Comparison of ENCODE assay signal across 1 cellular context in the genomic region with DNA sequence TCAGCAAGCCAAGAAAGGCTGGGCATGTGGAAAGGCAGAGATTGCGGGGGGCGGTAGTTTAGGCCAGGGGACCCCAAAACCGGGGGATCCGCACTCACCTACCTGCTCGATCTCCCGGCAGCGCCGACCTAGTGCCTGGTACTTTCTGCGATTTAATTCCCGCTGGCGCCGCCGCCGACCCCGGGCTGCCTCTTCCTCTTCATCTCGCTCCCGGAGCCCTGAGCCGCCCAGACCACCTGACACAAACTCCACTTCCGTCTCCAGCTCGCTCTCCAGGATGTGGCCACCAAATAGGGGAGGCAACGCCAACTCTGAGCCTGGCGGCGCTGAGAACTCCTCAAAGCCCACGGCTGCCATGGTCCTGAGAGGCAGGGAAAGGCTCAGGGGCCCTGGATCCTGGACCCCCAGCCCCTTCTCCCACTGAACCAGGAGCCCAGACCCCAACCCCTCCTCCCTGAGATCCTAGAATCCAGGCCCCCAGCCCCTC.
TF ChIP-seq lines count a peak whose summit lies in the region.

No MANE protein-coding gene starts in this region.

TF ChIP-seq in GM23338, 12 proteins besides CTCF, POLR2A, EP300 and RAD21:
- TF ChIP-seq, protein P1, sequence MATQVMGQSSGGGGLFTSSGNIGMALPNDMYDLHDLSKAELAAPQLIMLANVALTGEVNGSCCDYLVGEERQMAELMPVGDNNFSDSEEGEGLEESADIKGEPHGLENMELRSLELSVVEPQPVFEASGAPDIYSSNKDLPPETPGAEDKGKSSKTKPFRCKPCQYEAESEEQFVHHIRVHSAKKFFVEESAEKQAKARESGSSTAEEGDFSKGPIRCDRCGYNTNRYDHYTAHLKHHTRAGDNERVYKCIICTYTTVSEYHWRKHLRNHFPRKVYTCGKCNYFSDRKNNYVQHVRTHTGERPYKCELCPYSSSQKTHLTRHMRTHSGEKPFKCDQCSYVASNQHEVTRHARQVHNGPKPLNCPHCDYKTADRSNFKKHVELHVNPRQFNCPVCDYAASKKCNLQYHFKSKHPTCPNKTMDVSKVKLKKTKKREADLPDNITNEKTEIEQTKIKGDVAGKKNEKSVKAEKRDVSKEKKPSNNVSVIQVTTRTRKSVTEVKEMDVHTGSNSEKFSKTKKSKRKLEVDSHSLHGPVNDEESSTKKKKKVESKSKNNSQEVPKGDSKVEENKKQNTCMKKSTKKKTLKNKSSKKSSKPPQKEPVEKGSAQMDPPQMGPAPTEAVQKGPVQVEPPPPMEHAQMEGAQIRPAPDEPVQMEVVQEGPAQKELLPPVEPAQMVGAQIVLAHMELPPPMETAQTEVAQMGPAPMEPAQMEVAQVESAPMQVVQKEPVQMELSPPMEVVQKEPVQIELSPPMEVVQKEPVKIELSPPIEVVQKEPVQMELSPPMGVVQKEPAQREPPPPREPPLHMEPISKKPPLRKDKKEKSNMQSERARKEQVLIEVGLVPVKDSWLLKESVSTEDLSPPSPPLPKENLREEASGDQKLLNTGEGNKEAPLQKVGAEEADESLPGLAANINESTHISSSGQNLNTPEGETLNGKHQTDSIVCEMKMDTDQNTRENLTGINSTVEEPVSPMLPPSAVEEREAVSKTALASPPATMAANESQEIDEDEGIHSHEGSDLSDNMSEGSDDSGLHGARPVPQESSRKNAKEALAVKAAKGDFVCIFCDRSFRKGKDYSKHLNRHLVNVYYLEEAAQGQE (IDR thresholded peaks at IDR 0.05; ENCODE audit: unreplicated experiment): no peak
- no peak for TF ChIP-seq STAT1 (IDR thresholded peaks at IDR 0.05; ENCODE audit: unreplicated experiment)
- TF ChIP-seq EZH2phosphoT487 (IDR thresholded peaks at IDR 0.05; ENCODE audit: unreplicated experiment): no peak
- no peak; the same call in 1 of the 2 replicates for TF ChIP-seq POLR2AphosphoS5 (IDR thresholded peaks at IDR 0.05; ENCODE audit: low read depth)
- no peak for TF ChIP-seq ZNF114 (CRISPR knock-in tag; IDR thresholded peaks at IDR 0.05)
- TF ChIP-seq, protein P2, sequence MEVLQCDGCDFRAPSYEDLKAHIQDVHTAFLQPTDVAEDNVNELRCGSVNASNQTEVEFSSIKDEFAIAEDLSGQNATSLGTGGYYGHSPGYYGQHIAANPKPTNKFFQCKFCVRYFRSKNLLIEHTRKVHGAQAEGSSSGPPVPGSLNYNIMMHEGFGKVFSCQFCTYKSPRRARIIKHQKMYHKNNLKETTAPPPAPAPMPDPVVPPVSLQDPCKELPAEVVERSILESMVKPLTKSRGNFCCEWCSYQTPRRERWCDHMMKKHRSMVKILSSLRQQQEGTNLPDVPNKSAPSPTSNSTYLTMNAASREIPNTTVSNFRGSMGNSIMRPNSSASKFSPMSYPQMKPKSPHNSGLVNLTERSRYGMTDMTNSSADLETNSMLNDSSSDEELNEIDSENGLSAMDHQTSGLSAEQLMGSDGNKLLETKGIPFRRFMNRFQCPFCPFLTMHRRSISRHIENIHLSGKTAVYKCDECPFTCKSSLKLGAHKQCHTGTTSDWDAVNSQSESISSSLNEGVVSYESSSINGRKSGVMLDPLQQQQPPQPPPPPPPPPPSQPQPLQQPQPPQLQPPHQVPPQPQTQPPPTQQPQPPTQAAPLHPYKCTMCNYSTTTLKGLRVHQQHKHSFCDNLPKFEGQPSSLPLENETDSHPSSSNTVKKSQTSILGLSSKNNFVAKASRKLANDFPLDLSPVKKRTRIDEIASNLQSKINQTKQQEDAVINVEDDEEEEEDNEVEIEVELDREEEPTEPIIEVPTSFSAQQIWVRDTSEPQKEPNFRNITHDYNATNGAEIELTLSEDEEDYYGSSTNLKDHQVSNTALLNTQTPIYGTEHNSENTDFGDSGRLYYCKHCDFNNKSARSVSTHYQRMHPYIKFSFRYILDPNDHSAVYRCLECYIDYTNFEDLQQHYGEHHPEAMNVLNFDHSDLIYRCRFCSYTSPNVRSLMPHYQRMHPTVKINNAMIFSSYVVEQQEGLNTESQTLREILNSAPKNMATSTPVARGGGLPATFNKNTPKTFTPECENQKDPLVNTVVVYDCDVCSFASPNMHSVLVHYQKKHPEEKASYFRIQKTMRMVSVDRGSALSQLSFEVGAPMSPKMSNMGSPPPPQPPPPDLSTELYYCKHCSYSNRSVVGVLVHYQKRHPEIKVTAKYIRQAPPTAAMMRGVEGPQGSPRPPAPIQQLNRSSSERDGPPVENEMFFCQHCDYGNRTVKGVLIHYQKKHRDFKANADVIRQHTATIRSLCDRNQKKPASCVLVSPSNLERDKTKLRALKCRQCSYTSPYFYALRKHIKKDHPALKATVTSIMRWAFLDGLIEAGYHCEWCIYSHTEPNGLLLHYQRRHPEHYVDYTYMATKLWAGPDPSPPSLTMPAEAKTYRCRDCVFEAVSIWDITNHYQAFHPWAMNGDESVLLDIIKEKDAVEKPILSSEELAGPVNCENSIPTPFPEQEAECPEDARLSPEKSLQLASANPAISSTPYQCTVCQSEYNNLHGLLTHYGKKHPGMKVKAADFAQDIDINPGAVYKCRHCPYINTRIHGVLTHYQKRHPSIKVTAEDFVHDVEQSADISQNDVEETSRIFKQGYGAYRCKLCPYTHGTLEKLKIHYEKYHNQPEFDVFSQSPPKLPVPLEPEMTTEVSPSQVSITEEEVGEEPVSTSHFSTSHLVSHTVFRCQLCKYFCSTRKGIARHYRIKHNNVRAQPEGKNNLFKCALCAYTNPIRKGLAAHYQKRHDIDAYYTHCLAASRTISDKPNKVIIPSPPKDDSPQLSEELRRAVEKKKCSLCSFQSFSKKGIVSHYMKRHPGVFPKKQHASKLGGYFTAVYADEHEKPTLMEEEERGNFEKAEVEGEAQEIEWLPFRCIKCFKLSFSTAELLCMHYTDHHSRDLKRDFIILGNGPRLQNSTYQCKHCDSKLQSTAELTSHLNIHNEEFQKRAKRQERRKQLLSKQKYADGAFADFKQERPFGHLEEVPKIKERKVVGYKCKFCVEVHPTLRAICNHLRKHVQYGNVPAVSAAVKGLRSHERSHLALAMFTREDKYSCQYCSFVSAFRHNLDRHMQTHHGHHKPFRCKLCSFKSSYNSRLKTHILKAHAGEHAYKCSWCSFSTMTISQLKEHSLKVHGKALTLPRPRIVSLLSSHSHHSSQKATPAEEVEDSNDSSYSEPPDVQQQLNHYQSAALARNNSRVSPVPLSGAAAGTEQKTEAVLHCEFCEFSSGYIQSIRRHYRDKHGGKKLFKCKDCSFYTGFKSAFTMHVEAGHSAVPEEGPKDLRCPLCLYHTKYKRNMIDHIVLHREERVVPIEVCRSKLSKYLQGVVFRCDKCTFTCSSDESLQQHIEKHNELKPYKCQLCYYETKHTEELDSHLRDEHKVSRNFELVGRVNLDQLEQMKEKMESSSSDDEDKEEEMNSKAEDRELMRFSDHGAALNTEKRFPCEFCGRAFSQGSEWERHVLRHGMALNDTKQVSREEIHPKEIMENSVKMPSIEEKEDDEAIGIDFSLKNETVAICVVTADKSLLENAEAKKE (CRISPR knock-in tag; IDR thresholded peaks at IDR 0.05): no peak
- TF ChIP-seq CREB1 (CRISPR knock-in tag; IDR thresholded peaks at IDR 0.05; ENCODE audit: low read depth): no peak
- no peak for TF ChIP-seq JUNB (IDR thresholded peaks at IDR 0.05; ENCODE audit: unreplicated experiment)
- TF ChIP-seq NANOG (IDR thresholded peaks at IDR 0.05; ENCODE audit: borderline replicate concordance): no peak
- no peak for TF ChIP-seq ZNF331 (CRISPR knock-in tag; IDR thresholded peaks at IDR 0.05; ENCODE audit: low read depth)
- TF ChIP-seq EZH2 (IDR thresholded peaks at IDR 0.05; ENCODE audit: low read depth, unreplicated experiment): no peak
- TF ChIP-seq, protein P3, sequence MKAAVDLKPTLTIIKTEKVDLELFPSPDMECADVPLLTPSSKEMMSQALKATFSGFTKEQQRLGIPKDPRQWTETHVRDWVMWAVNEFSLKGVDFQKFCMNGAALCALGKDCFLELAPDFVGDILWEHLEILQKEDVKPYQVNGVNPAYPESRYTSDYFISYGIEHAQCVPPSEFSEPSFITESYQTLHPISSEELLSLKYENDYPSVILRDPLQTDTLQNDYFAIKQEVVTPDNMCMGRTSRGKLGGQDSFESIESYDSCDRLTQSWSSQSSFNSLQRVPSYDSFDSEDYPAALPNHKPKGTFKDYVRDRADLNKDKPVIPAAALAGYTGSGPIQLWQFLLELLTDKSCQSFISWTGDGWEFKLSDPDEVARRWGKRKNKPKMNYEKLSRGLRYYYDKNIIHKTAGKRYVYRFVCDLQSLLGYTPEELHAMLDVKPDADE (IDR thresholded peaks at IDR 0.05): no peak
